In genomic region chr4:169272265-169272886, GRCh38 we compare ENCODE assay signal across 7 cellular contexts. TPM values are rescaled to one million over a fixed set of nuclear protein-coding genes. Genes with fewer than 3 reads are reported as not detected.
A peak's percentile ranks its signal among the peaks of the same experiment; 100 is the strongest.
DNase-seq lines count a peak whose midpoint lies in the region; ATAC-seq and TF ChIP-seq lines count a peak whose summit lies in the region.

No MANE protein-coding gene starts in this region.

- H3K4me2 ChIP-seq in IMR-90 (ENCODE audit: low read depth, low read length): peak overlapping the region; percentile 95; the same call in 1 of the 2 replicates

- peak overlapping the region; percentile 86 for H2BK20ac ChIP-seq in IMR-90 (ENCODE audit: low read depth, low read length)

- H3K27me3 Mint-ChIP-seq in stimulated activated memory B cell treated with anti-CD40 and anti-IgM and Interleukin-4, amounts not matched to agents 10 μg/mL and 1 μg/mL and 100 μg/mL, for 72 hours: no peaks in the 10 kb centered on the region

- H3K27me3 ChIP-seq in IMR-90 (ENCODE audit: control insufficient read depth, insufficient read depth, low read length): no peaks in the 10 kb centered on the region
- no peaks in the 10 kb centered on the region for H3K27me3 ChIP-seq in dorsolateral prefrontal cortex

- H3K9me1 ChIP-seq in IMR-90 (ENCODE audit: insufficient read depth, low read length): peaks cover 2% of the 10 kb centered on the region; the same call in 1 of the 2 replicates

- DNase-seq in IMR-90 (peak; percentile 84), dorsolateral prefrontal cortex (no peak), middle frontal gyrus (ENCODE audit: extremely low spot score, low spot score) (no peak), Kasumi-1 (lab: John Stamatoyannopoulos, UW) (no peak)

- peak overlapping the region; percentile 54; the same call in 1 of the 2 replicates for H3K9ac ChIP-seq in IMR-90 (ENCODE audit: low read depth, low read length)

- H3K9me3 ChIP-seq in IMR-90 (ENCODE audit: control insufficient read depth, insufficient read depth, low read length): no peaks in the 10 kb centered on the region

- no peaks in the 10 kb centered on the region for H3K36me3 Mint-ChIP-seq in stimulated activated memory B cell treated with anti-CD40 and anti-IgM and Interleukin-4, amounts not matched to agents 10 μg/mL and 1 μg/mL and 100 μg/mL, for 72 hours

- dilution Hi-C loops in IMR-90 (cut with HindIII; ENCODE audit: low sequenced_read_pairs, unreplicated experiment): no loop called here

- H4K20me1 ChIP-seq in IMR-90 (ENCODE audit: insufficient read depth, low read length): peaks cover 5% of the 10 kb centered on the region; the same call in 1 of the 2 replicates

- ATAC-seq in GM18858 (IDR thresholded peaks at IDR 0.05; ENCODE audit: unreplicated experiment): peak; percentile 32
- ATAC-seq in IMR-90 (ENCODE audit: low read depth): peak; percentile 3
- peak; percentile 44 for ATAC-seq in stimulated activated memory B cell treated with anti-CD40 and anti-IgM and Interleukin-4, amounts not matched to agents 10 μg/mL and 1 μg/mL and 100 μg/mL, for 72 hours
- ATAC-seq in GM21786 (IDR thresholded peaks at IDR 0.05; ENCODE audit: unreplicated experiment): no peak

- WGBS in IMR-90 (ENCODE audit: extremely low coverage in 2 of 2, insufficient read length in 1 of 2), 2 experiments: 0% methylated on average over 2 of the region's 3 CpGs; no CpG with 5 or more reads in 1 of the 2 experiments

- peak overlapping the region; percentile 87 for H3K4ac ChIP-seq in IMR-90 (ENCODE audit: low read depth, low read length)

- H2AK9ac ChIP-seq in IMR-90 (replicated peaks; ENCODE audit: low read depth, low read length, poor library complexity): no peak overlapping the region

- peak overlapping the region; percentile 75 for H2BK5ac ChIP-seq in IMR-90 (ENCODE audit: low read depth, low read length, poor library complexity, severe bottlenecking)

- BruUV-seq in IMR-90 (replicated peaks; lab: Mats Ljungman, UMichigan): no TSS peak

- H3K18ac ChIP-seq in IMR-90 (ENCODE audit: low read depth, low read length): peak overlapping the region; percentile 71; the same call in 1 of the 2 replicates

- H2AFZ ChIP-seq in IMR-90 (replicated peaks; ENCODE audit: low read length, poor library complexity): no peak overlapping the region

- peaks cover 24% of the 10 kb centered on the region for H3K4me1 Mint-ChIP-seq in stimulated activated memory B cell treated with anti-CD40 and anti-IgM and Interleukin-4, amounts not matched to agents 10 μg/mL and 1 μg/mL and 100 μg/mL, for 72 hours

- peak overlapping the region; percentile 25; the same call in 1 of the 2 replicates for H4K5ac ChIP-seq in IMR-90 (ENCODE audit: low read depth, low read length)

- intact Hi-C loops in IMR-90 (cut with micrococcal nuclease) (loop anchor here (5.0 to 10.0 kb wide), 3 partner anchors 45 to 292 kb away; no protein-coding TSS in a partner anchor), dorsolateral prefrontal cortex (cut with DNase I) (loop anchor here (5.0 to 10.0 kb wide), 8 partner anchors 75 to 348 kb away; partner anchors contain the start of gene CBR4 (in 1 of the 2))

- in situ Hi-C loops in IMR-90 (cut with MboI; ENCODE audit: low sequenced_read_pairs): no loop called here

- peak overlapping the region; percentile 58; the same call in 1 of the 3 replicates for H2BK15ac ChIP-seq in IMR-90 (ENCODE audit: low read depth, low read length)

- no peak for TF ChIP-seq RAD21 in IMR-90 (IDR thresholded peaks at IDR 0.05; ENCODE audit: low read length)

- H3K23ac ChIP-seq in IMR-90 (ENCODE audit: low read depth, low read length): peak overlapping the region; percentile 62; the same call in 1 of the 2 replicates

- POLR2A ChIA-PET in IMR-90 (lab: Charles Lee; ENCODE audit: unreplicated experiment): interaction anchor here (0.5 to 0.7 kb wide), 3 partner anchors 42 to 262 kb away, joined by 3 to 7 read pairs (median 3); partner anchors contain the start of gene CBR4

- H2AK5ac ChIP-seq in IMR-90 (ENCODE audit: low read depth, low read length): peak overlapping the region; percentile 67; the same call in 1 of the 2 replicates

- peaks cover 0 to 10% of the 10 kb centered on the region in 2 experiments; a peak in 2 of 4 replicates for H3K79me1 ChIP-seq in IMR-90 (ENCODE audit: low read depth in 1 of 2, low read length in 2 of 2)

- peaks cover 7% of the 10 kb centered on the region for H3K4me1 ChIP-seq in IMR-90 (ENCODE audit: control insufficient read depth, insufficient read depth, low read length)

- peak overlapping the region; percentile 23; the same call in 1 of the 2 replicates for H3K56ac ChIP-seq in IMR-90 (ENCODE audit: extremely low read depth, insufficient read depth, low read length)

- no peak overlapping the region for H3K27ac Mint-ChIP-seq in stimulated activated memory B cell treated with anti-CD40 and anti-IgM and Interleukin-4, amounts not matched to agents 10 μg/mL and 1 μg/mL and 100 μg/mL, for 72 hours

- H3K4me3 ChIP-seq in IMR-90 (ENCODE audit: insufficient read depth, low read depth, low read length): peak overlapping the region; percentile 94; the same call in 1 of the 2 replicates
- peak overlapping the region in 18 of 59 donors; percentile 1 to 98 (median 91) for H3K4me3 ChIP-seq in dorsolateral prefrontal cortex

- H3K27ac ChIP-seq in IMR-90 (ENCODE audit: insufficient read depth, low read length) (peak overlapping the region; percentile 26), dorsolateral prefrontal cortex (peak overlapping the region in 54 of 59 donors; percentile 17 to 99 (median 92))

- peak overlapping the region; percentile 83 for H2BK120ac ChIP-seq in IMR-90 (ENCODE audit: low read depth, low read length)

- CTCF ChIA-PET in IMR-90 (lab: Yijun Ruan, JAX): interaction anchor here (0.5 to 1.4 kb wide), 5 partner anchors 9 to 262 kb away, joined by 3 to 4 read pairs (median 3); partner anchors contain the start of gene CBR4

- peak overlapping the region; percentile 10 to 59; a peak in 2 of 4 replicates for H4K8ac ChIP-seq in IMR-90 (ENCODE audit: low read depth in 2 of 2, low read length in 2 of 2)

- TF ChIP-seq CTCF in IMR-90 (conservative IDR thresholded peaks at IDR 0.05; ENCODE audit: low read depth, low read length): no peak
- TF ChIP-seq CTCF in dorsolateral prefrontal cortex (IDR thresholded peaks at IDR 0.05 in 54 of 56, conservative IDR thresholded peaks at IDR 0.05 in 2 of 56; ENCODE audit: low read depth in 1 of 56, partially characterized antibody in 56 of 56): no peak

- TF ChIP-seq POLR2A in IMR-90 (IDR thresholded peaks at IDR 0.05; ENCODE audit: low read depth, low read length): no peak; the same call in 1 of the 2 replicates

- H4K91ac ChIP-seq in IMR-90 (ENCODE audit: insufficient read depth, low read depth, low read length): peak overlapping the region; percentile 77; the same call in 1 of the 2 replicates

- H3K36me3 ChIP-seq in IMR-90 (ENCODE audit: control insufficient read depth, insufficient read depth, low read length): no peaks in the 10 kb centered on the region

- no peak overlapping the region for H3K4me3 Mint-ChIP-seq in stimulated activated memory B cell treated with anti-CD40 and anti-IgM and Interleukin-4, amounts not matched to agents 10 μg/mL and 1 μg/mL and 100 μg/mL, for 72 hours

- peak overlapping the region; percentile 44 for H3K14ac ChIP-seq in IMR-90 (replicated peaks; ENCODE audit: low read depth, low read length)

- H3K9me3 Mint-ChIP-seq in stimulated activated memory B cell treated with anti-CD40 and anti-IgM and Interleukin-4, amounts not matched to agents 10 μg/mL and 1 μg/mL and 100 μg/mL, for 72 hours: no peaks in the 10 kb centered on the region

TF ChIP-seq in IMR-90, 13 proteins besides CTCF, POLR2A, EP300 and RAD21:
- no peak for TF ChIP-seq CHD1 (IDR thresholded peaks at IDR 0.05; ENCODE audit: low read depth, low read length)
- TF ChIP-seq RFX5 (IDR thresholded peaks at IDR 0.05; ENCODE audit: low read depth, low read length): peak; percentile 61
- no peak for TF ChIP-seq MXI1 (IDR thresholded peaks at IDR 0.05; ENCODE audit: borderline replicate concordance, low read depth, low read length)
- TF ChIP-seq CEBPB (IDR thresholded peaks at IDR 0.05; ENCODE audit: low read depth, low read length): no peak

RNA-seq across cellular contexts. Expression of gene SH3RF1, which starts 1.6 kb away (rescaled TPM):
- total RNA-seq in IMR-90 (2012; rRNA removed) (29.8 and 30.0 TPM in 2 replicates), dorsolateral prefrontal cortex (10 to 100 TPM; 18.2 to 46.9 (median 29.5) TPM)
- 22.0 and 23.1 TPM in 2 replicates for polyA plus RNA-seq in IMR-90 (2012; rRNA removed)
- 12.1 and 19.9 TPM in 2 replicates for polyA plus RNA-seq in IMR-90 (2012; cell fraction: cytosol; rRNA removed)
- polyA plus RNA-seq in IMR-90 (2012; cell fraction: nucleus; rRNA removed; ENCODE audit: low replicate concordance): 27.7 and 38.4 TPM in 2 replicates
